ENCODE assay signal across 1 cellular context in genomic region chrX:53422091-53422914, GRCh38.
TF ChIP-seq lines count a peak whose summit lies in the region.

TSS of gene RIBC1 (plus strand) at chrX:53422873. CDS start at chrX:53426277, 3,404 bp downstream.
TSS of gene SMC1A (minus strand) at chrX:53422654. CDS start at chrX:53422600, 54 bp downstream.

TF ChIP-seq in HEK293, 187 proteins besides CTCF, POLR2A, EP300 and RAD21 (continued from another document and continues in another):
- TF ChIP-seq ZNF18 (tag by site-specific recombination; IDR thresholded peaks at IDR 0.05), result peak; percentile 38
- TF ChIP-seq SCRT2 (tag by site-specific recombination; IDR thresholded peaks at IDR 0.05), result no peak
- TF ChIP-seq ZNF311 (tag by site-specific recombination; IDR thresholded peaks at IDR 0.05; ENCODE audit: borderline replicate concordance), result no peak
- 0 out of 2 replicates have a peak, but pooled peaks have one; percentile 14 for TF ChIP-seq MEIS1 (CRISPR knock-in tag; IDR thresholded peaks at IDR 0.05; ENCODE audit: borderline replicate concordance)
- TF ChIP-seq ZNF24 (tag by site-specific recombination; IDR thresholded peaks at IDR 0.05), result peak; percentile 91
- TF ChIP-seq KLF8 (tag by site-specific recombination; IDR thresholded peaks at IDR 0.05), result peak; percentile 90; the same call in 1 of the 2 replicates
- peak; percentile 83 for TF ChIP-seq ZBTB11 (tag by site-specific recombination; conservative IDR thresholded peaks at IDR 0.05; ENCODE audit: low read depth)
- TF ChIP-seq ZNF223 (tag by site-specific recombination; IDR thresholded peaks at IDR 0.05), result peak; percentile 92; the same call in 1 of the 2 replicates
- TF ChIP-seq ZNF449 (tag by site-specific recombination; IDR thresholded peaks at IDR 0.05), result peak; percentile 43; the same call in 1 of the 2 replicates
- no peak for TF ChIP-seq ZNF664 (tag by site-specific recombination; IDR thresholded peaks at IDR 0.05)
- TF ChIP-seq PBX3 (CRISPR knock-in tag; IDR thresholded peaks at IDR 0.05), result peak; percentile 76; the same call in 1 of the 2 replicates
- TF ChIP-seq ZNF544 (tag by site-specific recombination; IDR thresholded peaks at IDR 0.05), result no peak
- TF ChIP-seq SALL2 (tag by site-specific recombination; IDR thresholded peaks at IDR 0.05; ENCODE audit: borderline replicate concordance), result no peak
- no peak for TF ChIP-seq ZNF488 (tag by site-specific recombination; IDR thresholded peaks at IDR 0.05)
- TF ChIP-seq ZSCAN23 (tag by site-specific recombination; IDR thresholded peaks at IDR 0.05), result peak; percentile 94
- TF ChIP-seq PATZ1 (tag by site-specific recombination; IDR thresholded peaks at IDR 0.05), result peak; percentile 90
- TF ChIP-seq AEBP2 (tag by site-specific recombination; IDR thresholded peaks at IDR 0.05; ENCODE audit: borderline replicate concordance), result no peak
- peak; percentile 47 for TF ChIP-seq ZFHX2 (tag by site-specific recombination; conservative IDR thresholded peaks at IDR 0.05)
- peak; percentile 90 for TF ChIP-seq ZIC2 (tag by site-specific recombination; IDR thresholded peaks at IDR 0.05)
- TF ChIP-seq ZNF677 (tag by site-specific recombination; IDR thresholded peaks at IDR 0.05), result peak; percentile 39; the same call in 1 of the 2 replicates
- TF ChIP-seq ZNF426 (tag by site-specific recombination; IDR thresholded peaks at IDR 0.05), result no peak
- TF ChIP-seq PRDM2 (tag by site-specific recombination; IDR thresholded peaks at IDR 0.05; ENCODE audit: borderline replicate concordance), result no peak
- TF ChIP-seq ZNF600 (tag by site-specific recombination; IDR thresholded peaks at IDR 0.05), result peak; percentile 84
- TF ChIP-seq ZNF148 (tag by site-specific recombination; IDR thresholded peaks at IDR 0.05; ENCODE audit: borderline replicate concordance), result no peak
- peak; percentile 73; the same call in 1 of the 2 replicates for TF ChIP-seq ZNF394 (tag by site-specific recombination; IDR thresholded peaks at IDR 0.05; ENCODE audit: borderline replicate concordance)
- TF ChIP-seq KLF17 (tag by site-specific recombination; IDR thresholded peaks at IDR 0.05), result peak; percentile 85
- TF ChIP-seq ZNF211 (tag by site-specific recombination; IDR thresholded peaks at IDR 0.05; ENCODE audit: low read depth), result no peak
- peak; percentile 96 for TF ChIP-seq ZSCAN5A (tag by site-specific recombination; IDR thresholded peaks at IDR 0.05)
